In the genomic region with DNA sequence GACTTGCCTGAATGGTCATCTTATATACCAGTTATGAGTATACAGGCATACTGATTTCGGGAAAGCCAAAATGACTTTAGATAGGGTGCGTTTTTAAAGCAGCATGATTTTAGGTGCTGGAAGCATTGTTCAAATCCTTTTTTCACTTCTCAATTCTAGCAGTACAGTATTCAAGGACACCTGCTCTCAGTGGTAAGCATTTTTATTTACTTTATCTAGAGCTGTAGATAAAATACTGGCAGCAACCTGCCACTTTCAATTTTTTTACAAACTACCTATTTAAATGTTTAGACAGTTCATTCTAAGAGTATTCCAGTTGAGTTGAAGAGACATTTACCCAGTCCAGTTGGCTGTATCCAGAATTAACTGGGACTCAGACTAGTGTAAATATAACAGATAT, we compare ENCODE assay signal across 23 cellular contexts.
"Had no signal": no experiment of that assay in that cellular context is flagged by ENCODE, and none has a peak within 500 bp of the region (broad histone marks: within the 10 kb centered on the region; RNA-seq: fewer than 3 reads in every experiment).

No MANE protein-coding gene starts in this region.

- H3K36me3 ChIP-seq: esophagus muscularis mucosa, heart left ventricle, ovary, prostate gland, thoracic aorta, uterus had no signal

- H3K4me1 ChIP-seq: esophagus muscularis mucosa, foreskin keratinocyte, heart left ventricle, prostate gland, uterus had no signal

- H3K4me3 ChIP-seq: esophagus muscularis mucosa, heart left ventricle, ovary, prostate gland, skin epidermis, thoracic aorta, uterus had no signal

- DNase-seq: activated CD4-positive, alpha-beta T cell treated with anti-CD3 and anti-CD28 coated beads for 1 hour; activated CD4-positive, alpha-beta T cell treated with anti-CD3 and anti-CD28 coated beads, Interleukin-2, amount 10 ng/mL, durations not matched to agents 7 days and 5 days; activated CD8-positive, alpha-beta T cell treated with anti-CD3 and anti-CD28 coated beads for 36 hours; activated naive CD4-positive, alpha-beta T cell treated with Interleukin-2 at 50 U/mL for 16 hours; activated T-cell treated with anti-CD3 and anti-CD28 coated beads, Interleukin-2, amount 50 U/mL, for 48 hours; anterior cingulate cortex; effector CD4-positive, alpha-beta T cell; foreskin keratinocyte; heart left ventricle; immature natural killer cell; kidney; naive B cell; ovary; retina; stimulated activated CD4-positive, alpha-beta T cell treated with anti-CD3 and anti-CD28 coated beads, Interleukin-12 subunit alpha, Interleukin-12 subunit beta, amount 100 ng/mL, for 4 hours; stimulated activated CD4-positive, alpha-beta T cell treated with anti-CD3 and anti-CD28 coated beads, Interleukin-4, amount 100 ng/mL, for 1 hour; stimulated activated naive CD8-positive, alpha-beta T cell treated with anti-CD3 and anti-CD28 coated beads, Interleukin-15, Interleukin-2, amounts not matched to agents 100 U/mL and 50 U/mL, for 24 hours; uterus had no signal

- H3K9me3 ChIP-seq: esophagus muscularis mucosa, ovary, prostate gland, thoracic aorta, uterus had no signal

- ATAC-seq: activated CD8-positive, alpha-beta T cell treated with anti-CD3 and anti-CD28 coated beads for 36 hours; heart left ventricle; sciatic nerve; stimulated activated naive CD8-positive, alpha-beta T cell treated with anti-CD3 and anti-CD28 coated beads, Interleukin-15, Interleukin-2, amounts not matched to agents 100 U/mL and 50 U/mL, for 24 hours had no signal

- H3K27ac ChIP-seq: esophagus muscularis mucosa, foreskin keratinocyte, heart left ventricle, ovary, prostate gland, skin epidermis, thoracic aorta, uterus had no signal

- H3K27me3 ChIP-seq: esophagus muscularis mucosa, foreskin keratinocyte, heart left ventricle, ovary, uterus had no signal
